ENCODE assay signal across 24 cellular contexts in the genomic region with DNA sequence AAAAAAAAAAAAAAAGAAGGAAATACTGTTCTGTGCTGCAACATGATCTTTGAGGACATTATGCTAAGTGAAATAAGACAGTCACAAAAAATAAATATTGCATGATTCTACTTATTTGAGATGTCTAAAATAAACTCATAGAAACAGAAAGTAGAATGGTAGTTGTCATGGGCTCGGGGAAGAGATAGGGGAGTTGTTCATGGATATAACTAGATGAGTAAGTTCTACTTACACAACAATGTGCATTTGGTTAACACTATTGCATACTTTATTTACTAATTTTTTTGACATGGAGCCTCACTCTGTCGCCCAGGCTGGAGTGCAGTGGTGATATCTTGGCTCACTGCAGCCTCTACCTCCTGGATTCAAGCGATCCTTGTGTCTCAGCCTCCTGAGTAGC.
"Had no signal": no experiment of that assay in that cellular context is flagged by ENCODE, and none has a peak within 500 bp of the region (broad histone marks: within the 10 kb centered on the region; RNA-seq: fewer than 3 reads in every experiment).

No MANE protein-coding gene starts in this region.

- ATAC-seq: body of pancreas; esophagus mucosa; mucosa of descending colon; stimulated activated effector memory CD8-positive, alpha-beta T cell treated with anti-CD3 and anti-CD28 coated beads, Interleukin-12 subunit alpha, Interleukin-12 subunit beta, amount 100 ng/mL, for 72 hours had no signal

- DNase-seq: activated CD4-positive, alpha-beta T cell treated with anti-CD3 and anti-CD28 coated beads for 1 hour; activated CD4-positive, alpha-beta T cell treated with anti-CD3 and anti-CD28 coated beads, Interleukin-2, amount 50 U/mL, for 48 hours; activated CD8-positive, alpha-beta memory T cell treated with anti-CD3 and anti-CD28 coated beads, Interleukin-2, amount 50 U/mL, for 4 hours; activated naive CD4-positive, alpha-beta T cell treated with Interleukin-2 at 50 U/mL for 16 hours; activated T-cell treated with anti-CD3 and anti-CD28 coated beads, Interleukin-2, amount 50 U/mL, for 1 hour; aorta; body of pancreas; cortex of kidney; endodermal cell; left ventricle myocardium superior; mucosa of descending colon; ovary; right lobe of liver; stimulated activated CD4-positive, alpha-beta T cell treated with anti-CD3 and anti-CD28 coated beads, Interleukin-12 subunit alpha, Interleukin-12 subunit beta, amount 100 ng/mL, for 4 hours; stimulated activated CD4-positive, alpha-beta T cell treated with anti-CD3 and anti-CD28 coated beads, Interleukin-4, amount 100 ng/mL, for 24 hours; T1000; trophoblast cell; WERI-Rb-1 had no signal

- H3K4me1 Mint-ChIP-seq: endodermal cell, nephron had no signal

- H3K27ac Mint-ChIP-seq: activated naive CD8-positive, alpha-beta T cell; nephron; stimulated activated naive CD8-positive, alpha-beta T cell treated with anti-CD3 and anti-CD28 coated beads, Interleukin-15, Interleukin-2, amounts not matched to agents 100 ng/mL and 50 ng/mL, for 24 hours had no signal

- H3K9me3 Mint-ChIP-seq: endodermal cell; nephron; stimulated activated effector memory CD8-positive, alpha-beta T cell treated with anti-CD3 and anti-CD28 coated beads, Interleukin-12 subunit alpha, Interleukin-12 subunit beta, amount 100 ng/mL, for 72 hours; stimulated activated naive CD8-positive, alpha-beta T cell treated with anti-CD3 and anti-CD28 coated beads, Interleukin-15, Interleukin-2, amounts not matched to agents 100 ng/mL and 50 ng/mL, for 24 hours had no signal

- H3K4me3 Mint-ChIP-seq: activated naive CD8-positive, alpha-beta T cell; endodermal cell; nephron; stimulated activated effector memory CD8-positive, alpha-beta T cell treated with anti-CD3 and anti-CD28 coated beads, Interleukin-12 subunit alpha, Interleukin-12 subunit beta, amount 100 ng/mL, for 72 hours; stimulated activated naive CD8-positive, alpha-beta T cell treated with anti-CD3 and anti-CD28 coated beads, Interleukin-15, Interleukin-2, amounts not matched to agents 100 ng/mL and 50 ng/mL, for 24 hours had no signal

- H3K27me3 Mint-ChIP-seq: activated naive CD8-positive, alpha-beta T cell; progenitor cell of endocrine pancreas; stimulated activated naive CD8-positive, alpha-beta T cell treated with anti-CD3 and anti-CD28 coated beads, Interleukin-15, Interleukin-2, amounts not matched to agents 100 ng/mL and 50 ng/mL, for 24 hours had no signal

- H3K36me3 Mint-ChIP-seq: activated naive CD8-positive, alpha-beta T cell had no signal
